8 cellular contexts compared by ENCODE assay signal in genomic region chr14:89956294-89957009, GRCh38. TPM values are rescaled to one million over a fixed set of nuclear protein-coding genes. Genes with fewer than 3 reads are reported as not detected.
DNase-seq lines count a peak whose midpoint lies in the region; ATAC-seq and TF ChIP-seq lines count a peak whose summit lies in the region.

No MANE protein-coding gene starts in this region.

- TF ChIP-seq CTCF in GM10266 (IDR thresholded peaks at IDR 0.05; ENCODE audit: control insufficient read depth, insufficient read depth, low read depth, missing control alignments): peak; percentile 2
- TF ChIP-seq CTCF in brain (conservative IDR thresholded peaks at IDR 0.05): peak in 1 of 2 experiments; percentile 17

- peaks cover 10% of the 10 kb centered on the region for H3K27me3 Mint-ChIP-seq in brain

- H3K27ac Mint-ChIP-seq in brain: peak overlapping the region; percentile 87 to 98 (median 95)

- ATAC-seq in HG02571 (IDR thresholded peaks at IDR 0.05; ENCODE audit: unreplicated experiment): peak; percentile 34

- peak overlapping the region; percentile 95 to 99 (median 97) for H3K4me3 Mint-ChIP-seq in brain

- DNase-seq in GM10266 (ENCODE audit: extremely low spot score) (peak; percentile 64), NCI-H1092 treated with DMSO at 0.1 percent for 48 hours (lab: John Stamatoyannopoulos, UW) (peak; percentile 75), UCSD-AML1 (lab: John Stamatoyannopoulos, UW; ENCODE audit: unreplicated experiment) (peak; percentile 69), inferior parietal cortex (ENCODE audit: extremely low spot score) (peak; percentile 36), globus pallidus (ENCODE audit: low spot score) (no peak)
- peak; percentile 65 to 79 for DNase-seq in stimulated activated CD4-positive, alpha-beta T cell treated with anti-CD3 and anti-CD28 coated beads, Interleukin-15, amount 100 ng/mL, for 1 hour (ENCODE audit: low read depth in 1 of 2, low spot score in 1 of 2)

- H3K9me3 Mint-ChIP-seq in brain: peaks cover 0 to 5% (median 0%) of the 10 kb centered on the region in 5 experiments

- peaks cover 67% of the 10 kb centered on the region for H3K4me1 Mint-ChIP-seq in brain

- H3K36me3 Mint-ChIP-seq in brain: peaks cover 28% of the 10 kb centered on the region

RNA-seq across cellular contexts. Expression of gene TDP1, which starts 0.7 kb away (rescaled TPM):
- 28.3 TPM for polyA plus RNA-seq in brain (ENCODE audit: insufficient read depth, low read depth, low replicate concordance)

RNA-seq across cellular contexts. Expression of gene EFCAB11, which starts 1.9 kb away (rescaled TPM):
- 11.5 TPM for polyA plus RNA-seq in brain (ENCODE audit: insufficient read depth, low read depth, low replicate concordance)
